1 cellular context compared by ENCODE assay signal in genomic region chr20:13784893-13785715, GRCh38.
TF ChIP-seq lines count a peak whose summit lies in the region.

Gene ESF1 (minus strand): TSS chr20:13784919. CDS start chr20:13783140, 1,779 bp downstream.
Gene NDUFAF5 (plus strand): TSS chr20:13785028. CDS start chr20:13785069, 41 bp downstream.

TF ChIP-seq in K562, 482 proteins besides CTCF, POLR2A, EP300 and RAD21 (continued from another document and continues in another):
- TF ChIP-seq ZNF518B (CRISPR knock-in tag; IDR thresholded peaks at IDR 0.05): no peak
- no peak for TF ChIP-seq ZFP30 (CRISPR knock-in tag; IDR thresholded peaks at IDR 0.05; ENCODE audit: borderline replicate concordance)
- no peak for TF ChIP-seq NCOA6 (IDR thresholded peaks at IDR 0.05)
- TF ChIP-seq POLR2AphosphoS5 (IDR thresholded peaks at IDR 0.05; ENCODE audit: control insufficient read depth, insufficient read depth, low read depth, low read length): peak; percentile 59; the same call in 1 of the 2 replicates
- no peak for TF ChIP-seq JUNB (CRISPR knock-in tag; conservative IDR thresholded peaks at IDR 0.05)
- TF ChIP-seq CREBBP (IDR thresholded peaks at IDR 0.05; ENCODE audit: low read depth, low read length): no peak
- TF ChIP-seq ZNF655 (CRISPR knock-in tag; IDR thresholded peaks at IDR 0.05): no peak
- TF ChIP-seq CEBPG (CRISPR knock-in tag; IDR thresholded peaks at IDR 0.05): no peak
- TF ChIP-seq CEBPG (tag; conservative IDR thresholded peaks at IDR 0.05 in 1 of 2, IDR thresholded peaks at IDR 0.05 in 1 of 2): no peak
- TF ChIP-seq NFIC (IDR thresholded peaks at IDR 0.05): peak; percentile 12; the same call in 1 of the 2 replicates
- TF ChIP-seq ETV1 (tag; conservative IDR thresholded peaks at IDR 0.05; ENCODE audit: low read depth): no peak
- TF ChIP-seq TFAP4 (CRISPR knock-in tag; IDR thresholded peaks at IDR 0.05; ENCODE audit: borderline replicate concordance): peak; percentile 81
- no peak; the same call in 1 of the 2 replicates for TF ChIP-seq ZZZ3 (IDR thresholded peaks at IDR 0.05)
- no peak for TF ChIP-seq RFX7 (CRISPR knock-in tag; IDR thresholded peaks at IDR 0.05)
- TF ChIP-seq ZNF12 (CRISPR knock-in tag; IDR thresholded peaks at IDR 0.05): no peak
- TF ChIP-seq ADNP (tag; IDR thresholded peaks at IDR 0.05): no peak
- TF ChIP-seq RBM34 (IDR thresholded peaks at IDR 0.05; ENCODE audit: borderline replicate concordance, insufficient read depth, low read length): no peak
- TF ChIP-seq USF2 (CRISPR knock-in tag; IDR thresholded peaks at IDR 0.05): peak; percentile 96
- peak; percentile 67; the same call in 1 of the 2 replicates for TF ChIP-seq SUPT5H (IDR thresholded peaks at IDR 0.05)
- no peak for TF ChIP-seq FOXJ2 (tag; IDR thresholded peaks at IDR 0.05)
- no peak for TF ChIP-seq DDX20 (tag; IDR thresholded peaks at IDR 0.05; ENCODE audit: low read depth)
- no peak for TF ChIP-seq CHD1 (IDR thresholded peaks at IDR 0.05; ENCODE audit: low read length)
- TF ChIP-seq HOXB6 (CRISPR knock-in tag; IDR thresholded peaks at IDR 0.05; ENCODE audit: borderline replicate concordance): no peak
- TF ChIP-seq ZNF512 (tag; IDR thresholded peaks at IDR 0.05): no peak
- TF ChIP-seq ZFP1 (CRISPR knock-in tag; IDR thresholded peaks at IDR 0.05): no peak
- TF ChIP-seq CREB1 (IDR thresholded peaks at IDR 0.05): peak; percentile 75; the same call in 1 of the 2 replicates
- peak; percentile 76; the same call in 1 of the 2 replicates for TF ChIP-seq CREB1 (CRISPR knock-in tag; IDR thresholded peaks at IDR 0.05)
- no peak for TF ChIP-seq TFE3 (CRISPR knock-in tag; IDR thresholded peaks at IDR 0.05)
- TF ChIP-seq FOXM1 (IDR thresholded peaks at IDR 0.05; ENCODE audit: low read depth): 0 out of 2 replicates have a peak, but pooled peaks have one; percentile 10
- TF ChIP-seq FOXM1 (CRISPR knock-in tag; IDR thresholded peaks at IDR 0.05; ENCODE audit: low read depth): no peak
- no peak for TF ChIP-seq U2AF1 (optimal IDR thresholded peaks at IDR 0.05; ENCODE audit: low read depth, low read length)
- no peak for TF ChIP-seq RREB1 (CRISPR knock-in tag; IDR thresholded peaks at IDR 0.05)
- TF ChIP-seq PREB (CRISPR knock-in tag; IDR thresholded peaks at IDR 0.05): no peak
- peak; percentile 18; the same call in 1 of the 2 replicates for TF ChIP-seq HMBOX1 (IDR thresholded peaks at IDR 0.05)
- TF ChIP-seq ZBTB1 (CRISPR knock-in tag; IDR thresholded peaks at IDR 0.05; ENCODE audit: borderline replicate concordance, low read depth): no peak
- TF ChIP-seq MCM5 (IDR thresholded peaks at IDR 0.05; ENCODE audit: low read depth): no peak
- TF ChIP-seq ZNF699 (CRISPR knock-in tag; IDR thresholded peaks at IDR 0.05; ENCODE audit: insufficient replicate concordance): no peak
- TF ChIP-seq LEF1 (IDR thresholded peaks at IDR 0.05): no peak
- no peak for TF ChIP-seq REST (CRISPR knock-in tag; IDR thresholded peaks at IDR 0.05; ENCODE audit: low read depth)
